8 cellular contexts compared by ENCODE assay signal in genomic region chr6:111844376-111844775, GRCh38. TPM values are rescaled to one million over a fixed set of nuclear protein-coding genes. Genes with fewer than 3 reads are reported as not detected.
DNase-seq lines count a peak whose midpoint lies in the region; ATAC-seq lines count a peak whose summit lies in the region.

No MANE protein-coding gene starts in this region.

- H3K27me3 ChIP-seq in SJSA1 (replicated peaks), result no peaks in the 10 kb centered on the region

- CTCF ChIA-PET in activated naive CD4-positive, alpha-beta T cell treated with anti-CD3 and anti-CD28 coated beads for 36 hours (lab: Charles Lee), result interaction anchor here (0.8 to 2.5 kb wide), 18 partner anchors 9 to 199 kb away, joined by 3 to 11 read pairs (median 4); no protein-coding TSS in a partner anchor

- H3K4me3 Mint-ChIP-seq in activated naive CD4-positive, alpha-beta T cell treated with anti-CD3 and anti-CD28 coated beads for 36 hours, result peak overlapping the region; percentile 36
- peak overlapping the region; percentile 59 for H3K4me3 Mint-ChIP-seq in stimulated activated memory B cell treated with anti-CD40 and anti-IgM and Interleukin-4, amounts not matched to agents 10 μg/mL and 1 μg/mL and 100 μg/mL, for 72 hours

- no peak overlapping the region for H3K27ac Mint-ChIP-seq in activated naive CD4-positive, alpha-beta T cell treated with anti-CD3 and anti-CD28 coated beads for 36 hours
- no peak overlapping the region for H3K27ac Mint-ChIP-seq in stimulated activated memory B cell treated with anti-CD40 and anti-IgM and Interleukin-4, amounts not matched to agents 10 μg/mL and 1 μg/mL and 100 μg/mL, for 72 hours

- H3K4me1 Mint-ChIP-seq in activated naive CD4-positive, alpha-beta T cell treated with anti-CD3 and anti-CD28 coated beads for 36 hours (ENCODE audit: low read depth), result peaks cover 17% of the 10 kb centered on the region
- peaks cover 45% of the 10 kb centered on the region for H3K4me1 Mint-ChIP-seq in stimulated activated memory B cell treated with anti-CD40 and anti-IgM and Interleukin-4, amounts not matched to agents 10 μg/mL and 1 μg/mL and 100 μg/mL, for 72 hours

- H3K9me3 ChIP-seq in SJSA1 (replicated peaks), result no peaks in the 10 kb centered on the region

- 0 out of 2 replicates have a peak overlapping the region, but pooled peaks have one; percentile 17 for H3K27ac ChIP-seq in SJSA1

- peaks cover 77% of the 10 kb centered on the region for H3K4me1 ChIP-seq in SJSA1 (replicated peaks)

- peaks cover 4% of the 10 kb centered on the region; the same call in 1 of the 2 replicates for H3K36me3 ChIP-seq in SJSA1

- no peak for DNase-seq in activated naive CD4-positive, alpha-beta T cell treated with anti-CD3 and anti-CD28 coated beads for 36 hours
- no peak for DNase-seq in activated naive CD4-positive, alpha-beta T cell (lab: John Stamatoyannopoulos, UW)
- no peak for DNase-seq in SJSA1 (ENCODE audit: low read depth in 1 of 2, low spot score in 2 of 2)
- DNase-seq in NCI-H1930 (lab: John Stamatoyannopoulos, UW), result no peak
- DNase-seq in occipital lobe (lab: John Stamatoyannopoulos, UW), result no peak
- no peak for DNase-seq in mesenteric fat pad (ENCODE audit: low spot score)

- H3K27me3 Mint-ChIP-seq in activated naive CD4-positive, alpha-beta T cell treated with anti-CD3 and anti-CD28 coated beads for 36 hours (ENCODE audit: low read depth), result no peaks in the 10 kb centered on the region
- H3K27me3 Mint-ChIP-seq in stimulated activated memory B cell treated with anti-CD40 and anti-IgM and Interleukin-4, amounts not matched to agents 10 μg/mL and 1 μg/mL and 100 μg/mL, for 72 hours, result no peaks in the 10 kb centered on the region

- intact Hi-C loops in activated naive CD4-positive, alpha-beta T cell treated with anti-CD3 and anti-CD28 coated beads for 36 hours (cut with micrococcal nuclease), result loop anchor here (1.0 to 10.0 kb wide), 4 partner anchors 20 to 690 kb away; partner anchors contain the start of gene REV3L

- ATAC-seq in HG02759 (IDR thresholded peaks at IDR 0.05; ENCODE audit: unreplicated experiment), result peak; percentile 47
- peak; percentile 43 for ATAC-seq in stimulated activated memory B cell treated with anti-CD40 and anti-IgM and Interleukin-4, amounts not matched to agents 10 μg/mL and 1 μg/mL and 100 μg/mL, for 72 hours

- no peak overlapping the region for H3K4me3 ChIP-seq in SJSA1

- H3K36me3 Mint-ChIP-seq in activated naive CD4-positive, alpha-beta T cell treated with anti-CD3 and anti-CD28 coated beads for 36 hours (ENCODE audit: low read depth), result peaks cover 27% of the 10 kb centered on the region
- peaks cover 10% of the 10 kb centered on the region for H3K36me3 Mint-ChIP-seq in stimulated activated memory B cell treated with anti-CD40 and anti-IgM and Interleukin-4, amounts not matched to agents 10 μg/mL and 1 μg/mL and 100 μg/mL, for 72 hours

- H3K9me3 Mint-ChIP-seq in activated naive CD4-positive, alpha-beta T cell treated with anti-CD3 and anti-CD28 coated beads for 36 hours, result no peaks in the 10 kb centered on the region
- H3K9me3 Mint-ChIP-seq in stimulated activated memory B cell treated with anti-CD40 and anti-IgM and Interleukin-4, amounts not matched to agents 10 μg/mL and 1 μg/mL and 100 μg/mL, for 72 hours, result no peaks in the 10 kb centered on the region

RNA-seq across cellular contexts. Expression of gene FYN, which starts 28.9 kb away (rescaled TPM):
- 100 to 1,000 TPM; 236 to 244 TPM for total RNA-seq in activated naive CD4-positive, alpha-beta T cell treated with anti-CD3 and anti-CD28 coated beads for 36 hours
- total RNA-seq in SJSA1 (2014; rRNA removed; shearing (Covaris generic)), result 36.7 and 53.4 TPM in 2 replicates
- 246 TPM for total RNA-seq in occipital lobe
- total RNA-seq in mesenteric fat pad, result 183 TPM
